ENCODE assay signal across 9 cellular contexts in genomic region chr4:128917781-128918180, GRCh38.
DNase-seq lines count a peak whose midpoint lies in the region; ATAC-seq, FAIRE-seq and TF ChIP-seq lines count a peak whose summit lies in the region.
"Had no signal": no experiment of that assay in that cellular context is flagged by ENCODE, and none has a peak within 500 bp of the region (broad histone marks: within the 10 kb centered on the region; RNA-seq: fewer than 3 reads in every experiment).

No MANE protein-coding gene starts in this region.

- H3K9ac ChIP-seq in smooth muscle cell (ENCODE audit: low read depth) = no peak overlapping the region

- FAIRE-seq in urothelium cell line (lab: Jason Lieb, UNC) = no peak

- H3K9me3 ChIP-seq in smooth muscle cell (replicated peaks; ENCODE audit: low read depth) (no peaks in the 10 kb centered on the region), adrenal gland (replicated peaks in 1 of 3) (no peaks in the 10 kb centered on the region), MG63 (no peaks in the 10 kb centered on the region)

- H3K4me2 ChIP-seq in smooth muscle cell = no peak overlapping the region

- H3F3A ChIP-seq in smooth muscle cell (ENCODE audit: low read depth) = no peaks in the 10 kb centered on the region

- no peak overlapping the region for H3K27ac Mint-ChIP-seq in T-cell

- H3K36me3 Mint-ChIP-seq in T-cell = peaks cover 38% of the 10 kb centered on the region

- no peaks in the 10 kb centered on the region for H3K79me2 ChIP-seq in smooth muscle cell (ENCODE audit: low read depth)

- H3K27me3 Mint-ChIP-seq in T-cell = no peaks in the 10 kb centered on the region

- H3K9me3 Mint-ChIP-seq in T-cell = no peaks in the 10 kb centered on the region

- H3K36me3 ChIP-seq in GM06990 (ENCODE audit: control insufficient read depth, insufficient read depth, low read length) (no peaks in the 10 kb centered on the region), smooth muscle cell (ENCODE audit: low read depth) (no peaks in the 10 kb centered on the region), adrenal gland (replicated peaks in 1 of 2) (no peaks in the 10 kb centered on the region), MG63 (no peaks in the 10 kb centered on the region)

- no peak for TF ChIP-seq POLR2A in adrenal gland (IDR thresholded peaks at IDR 0.05)

- intact Hi-C loops in adrenal gland (cut with DNase I) = no loop called here

- peak overlapping the region in 1 of 3 donors; percentile 20 for H3K4me3 Mint-ChIP-seq in T-cell

- CTCF ChIA-PET in T-cell (lab: Charles Lee) = no interaction called here

- no peaks in the 10 kb centered on the region for H4K20me1 ChIP-seq in smooth muscle cell (ENCODE audit: low read depth)

- WGBS in smooth muscle cell (ENCODE audit: low lambda C conversion rate) = 84% methylated on average over 2 of the region's 2 CpGs
- 56 to 75% (median 68%) methylated on average over 2 of the region's 2 CpGs for WGBS in adrenal gland, 4 donors

- DNase-seq in GM06990 (ENCODE audit: extremely low read depth, insufficient read length) (peak; percentile 8), T-cell (no peak), smooth muscle cell (lab: John Stamatoyannopoulos, UW; ENCODE audit: unreplicated experiment) (no peak), urothelium cell line (ENCODE audit: low spot score) (no peak), adrenal gland (no peak), MG63 (no peak)
- DNase-seq: NK-92 treated with Interleukin-12 subunit alpha and Interleukin-12 subunit beta, amount 100 ng/mL, for 24 hours had no signal

- H3K4me1 Mint-ChIP-seq in T-cell = peaks cover 16 to 32% (median 25%) of the 10 kb centered on the region in 3 donors

- H3K4me3 ChIP-seq in GM06990 (replicated peaks; ENCODE audit: low read depth, low read length) (no peak overlapping the region), smooth muscle cell (no peak overlapping the region), adrenal gland (no peak overlapping the region), MG63 (no peak overlapping the region)

- H3K4me1 ChIP-seq in smooth muscle cell (ENCODE audit: low read depth) = no peaks in the 10 kb centered on the region
- no peaks in the 10 kb centered on the region for H3K4me1 ChIP-seq in adrenal gland (replicated peaks in 1 of 2)

- no peak for TF ChIP-seq CTCF in GM06990 (IDR thresholded peaks at IDR 0.05; ENCODE audit: insufficient read depth, low read length, poor library complexity, severe bottlenecking)
- TF ChIP-seq CTCF in smooth muscle cell (IDR thresholded peaks at IDR 0.05; ENCODE audit: borderline replicate concordance, insufficient read depth, poor library complexity, severe bottlenecking) = no peak
- TF ChIP-seq CTCF in adrenal gland (IDR thresholded peaks at IDR 0.05) = no peak

- no peaks in the 10 kb centered on the region for H3K27me3 ChIP-seq in GM06990 (replicated peaks; ENCODE audit: control insufficient read depth, insufficient read depth, low read length)
- H3K27me3 ChIP-seq in smooth muscle cell (ENCODE audit: low read depth) = no peaks in the 10 kb centered on the region
- no peaks in the 10 kb centered on the region for H3K27me3 ChIP-seq in adrenal gland
- no peaks in the 10 kb centered on the region for H3K27me3 ChIP-seq in MG63

- H3K27ac ChIP-seq in smooth muscle cell (ENCODE audit: low read depth) (no peak overlapping the region), adrenal gland (no peak overlapping the region)

- POLR2A ChIA-PET in T-cell (lab: Charles Lee) = no interaction called here

- H2AFZ ChIP-seq in smooth muscle cell (ENCODE audit: low read depth) = no peak overlapping the region

- peak; percentile 54 for ATAC-seq in GM19372 (IDR thresholded peaks at IDR 0.05; ENCODE audit: low read depth, unreplicated experiment)
- ATAC-seq in HG03039 (IDR thresholded peaks at IDR 0.05; ENCODE audit: unreplicated experiment) = peak; percentile 74
- ATAC-seq in T-cell (replicated peaks in 1 of 4) = peak; percentile 47 to 55 (median 48)
